In the genomic region with DNA sequence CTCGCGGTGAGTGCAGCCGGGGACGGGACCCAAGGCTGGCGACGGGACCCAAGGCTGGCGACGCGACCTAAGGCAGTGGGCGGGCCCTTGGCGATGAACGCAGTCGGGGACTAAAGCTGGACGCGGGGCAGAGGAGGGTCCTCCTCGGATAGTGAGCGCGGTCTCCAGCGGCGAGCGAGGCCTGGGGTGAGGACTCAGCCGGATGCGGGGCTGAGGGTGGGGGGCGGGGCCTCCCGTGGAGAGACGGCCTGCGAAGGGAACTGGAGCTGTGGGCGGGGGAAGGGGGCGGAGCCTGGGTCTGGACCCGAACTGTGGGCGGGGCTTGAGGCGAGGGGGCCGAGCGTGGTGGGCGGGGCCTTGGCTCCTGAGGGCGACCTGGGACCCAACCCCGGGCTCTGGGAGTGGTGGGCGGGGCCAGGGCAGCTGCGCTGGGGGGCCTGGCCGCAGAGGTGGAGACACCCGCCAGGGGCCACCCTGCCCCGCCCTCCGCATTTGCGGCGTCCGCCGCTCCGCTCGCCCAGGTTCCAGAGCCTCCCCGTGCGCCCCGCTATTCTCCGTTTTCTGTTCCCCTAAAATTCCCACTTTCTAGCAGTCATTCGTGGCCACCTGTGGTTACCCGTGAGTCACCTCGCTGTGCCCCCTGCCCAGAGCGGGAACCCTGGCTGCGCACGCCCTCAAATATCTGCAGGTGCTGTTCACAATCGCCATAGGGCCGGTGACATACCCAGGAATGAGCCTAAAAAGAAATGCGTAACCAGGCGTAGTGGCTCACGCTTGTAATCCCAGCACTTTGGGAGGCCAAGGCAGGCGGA, we compare ENCODE assay signal across 8 cellular contexts. TPM values are rescaled to one million over a fixed set of nuclear protein-coding genes. Genes with fewer than 3 reads are reported as not detected.
DNase-seq lines count a peak whose midpoint lies in the region; ATAC-seq and TF ChIP-seq lines count a peak whose summit lies in the region.

No MANE protein-coding gene starts in this region.

- H3K4me1 ChIP-seq in adipocyte (ENCODE audit: control insufficient read depth, insufficient read depth, low read length): peaks cover 9% of the 10 kb centered on the region
- H3K4me1 ChIP-seq in cardiac muscle cell (ENCODE audit: low read depth): no peaks in the 10 kb centered on the region
- peaks cover 5% of the 10 kb centered on the region for H3K4me1 ChIP-seq in parathyroid adenoma
- peaks cover 0 to 23% (median 15%) of the 10 kb centered on the region in 4 donors for H3K4me1 ChIP-seq in tibial artery

- H3K27ac ChIP-seq in cardiac muscle cell (peak overlapping the region; percentile 97), parathyroid adenoma (peak overlapping the region; percentile 93), tibial artery (peak overlapping the region; percentile 85 to 87)

- H2AFZ ChIP-seq in parathyroid adenoma: peak overlapping the region; percentile 98

- intact Hi-C loops in tibial artery (cut with DNase I; ENCODE audit: low total_unique reads): loop anchor here (10.0 kb wide), 1 partner anchor 193 kb away; a partner anchor contains a TSS

- peak overlapping the region; percentile 80 for H3K4me2 ChIP-seq in parathyroid adenoma (ENCODE audit: low read length)

- H3K9ac ChIP-seq in adipocyte (ENCODE audit: low read length) (peak overlapping the region; percentile 92), parathyroid adenoma (peak overlapping the region; percentile 43)

- TF ChIP-seq CTCF in GM12865 (IDR thresholded peaks at IDR 0.05; ENCODE audit: insufficient read depth, low read depth, low read length, missing control alignments) (no peak), cardiac muscle cell (IDR thresholded peaks at IDR 0.05; ENCODE audit: low read depth, low read length) (no peak), parathyroid adenoma (IDR thresholded peaks at IDR 0.05) (no peak), tibial artery (IDR thresholded peaks at IDR 0.05) (no peak)

- peak overlapping the region; percentile 95 for H3K4me3 ChIP-seq in GM12865 (ENCODE audit: low read depth, low read length)
- peak overlapping the region; percentile 92 for H3K4me3 ChIP-seq in adipocyte (ENCODE audit: low read length)
- H3K4me3 ChIP-seq in cardiac muscle cell: peak overlapping the region; percentile 73
- peak overlapping the region; percentile 80 for H3K4me3 ChIP-seq in parathyroid adenoma (ENCODE audit: low read depth, low read length)
- H3K4me3 ChIP-seq in tibial artery: peak overlapping the region; percentile 60 to 69

- DNase-seq in GM12865 (ENCODE audit: low read depth): peak; percentile 97
- DNase-seq in NCI-H1417 (lab: John Stamatoyannopoulos, UW): peak; percentile 99 to 100 (median 99)
- peak; percentile 88 to 96 for DNase-seq in SW 1271 (lab: John Stamatoyannopoulos, UW)
- DNase-seq in adipocyte (ENCODE audit: low read depth): peak; percentile 99
- DNase-seq in cardiac muscle cell (ENCODE audit: low read depth in 1 of 2, low spot score in 1 of 2): peak; percentile 97 to 99
- DNase-seq in tibial artery: peak; percentile 97 to 98

- H3K27me3 ChIP-seq in adipocyte (replicated peaks; ENCODE audit: control insufficient read depth, insufficient read depth, low read length) (no peaks in the 10 kb centered on the region), cardiac muscle cell (no peaks in the 10 kb centered on the region), parathyroid adenoma (ENCODE audit: control insufficient read depth, insufficient read depth, low read length) (no peaks in the 10 kb centered on the region), tibial artery (no peaks in the 10 kb centered on the region)

- H3K36me3 ChIP-seq in adipocyte (ENCODE audit: control insufficient read depth, insufficient read depth, low read length, severe bottlenecking): no peaks in the 10 kb centered on the region
- no peaks in the 10 kb centered on the region for H3K36me3 ChIP-seq in cardiac muscle cell
- no peaks in the 10 kb centered on the region for H3K36me3 ChIP-seq in parathyroid adenoma (ENCODE audit: control insufficient read depth, insufficient read depth, low read length)
- no peaks in the 10 kb centered on the region for H3K36me3 ChIP-seq in tibial artery

- peaks cover 32% of the 10 kb centered on the region for H3K79me2 ChIP-seq in parathyroid adenoma

- peak; percentile 68 for ATAC-seq in HG02759 (IDR thresholded peaks at IDR 0.05; ENCODE audit: unreplicated experiment)

- no peaks in the 10 kb centered on the region for H3K9me3 ChIP-seq in adipocyte (ENCODE audit: control insufficient read depth, low read length)
- no peaks in the 10 kb centered on the region for H3K9me3 ChIP-seq in cardiac muscle cell (ENCODE audit: low read depth)
- no peaks in the 10 kb centered on the region for H3K9me3 ChIP-seq in parathyroid adenoma (ENCODE audit: control insufficient read depth, low read length)
- H3K9me3 ChIP-seq in tibial artery: no peaks in the 10 kb centered on the region

RNA-seq across cellular contexts. Expression of a gene that starts 0.5 kb away (rescaled TPM):
- total RNA-seq in cardiac muscle cell: 43.9 and 82.2 TPM in 2 replicates
- polyA plus RNA-seq in cardiac muscle cell: 22.2 and 26.6 TPM in 2 replicates

RNA-seq across cellular contexts. Expression of a gene that starts 13.2 kb away (rescaled TPM):
- 96.3 and 144 TPM in 2 replicates for total RNA-seq in cardiac muscle cell
- 66.1 and 79.1 TPM in 2 replicates for polyA plus RNA-seq in cardiac muscle cell

RNA-seq across cellular contexts. Expression of a gene that starts 53.0 kb away (rescaled TPM):
- 19.2 and 20.9 TPM in 2 replicates for total RNA-seq in cardiac muscle cell
- 14.4 and 20.3 TPM in 2 replicates for polyA plus RNA-seq in cardiac muscle cell

Comparison
In these comparisons a context has a peak if more than half of its experiments do, and no peak if none do; other contexts are left out.
1. Peak in every context shown above with its lines: DNase-seq, ATAC-seq, H3K4me3 ChIP-seq and H3K27ac ChIP-seq.